16 cellular contexts compared by ENCODE assay signal in the genomic region with DNA sequence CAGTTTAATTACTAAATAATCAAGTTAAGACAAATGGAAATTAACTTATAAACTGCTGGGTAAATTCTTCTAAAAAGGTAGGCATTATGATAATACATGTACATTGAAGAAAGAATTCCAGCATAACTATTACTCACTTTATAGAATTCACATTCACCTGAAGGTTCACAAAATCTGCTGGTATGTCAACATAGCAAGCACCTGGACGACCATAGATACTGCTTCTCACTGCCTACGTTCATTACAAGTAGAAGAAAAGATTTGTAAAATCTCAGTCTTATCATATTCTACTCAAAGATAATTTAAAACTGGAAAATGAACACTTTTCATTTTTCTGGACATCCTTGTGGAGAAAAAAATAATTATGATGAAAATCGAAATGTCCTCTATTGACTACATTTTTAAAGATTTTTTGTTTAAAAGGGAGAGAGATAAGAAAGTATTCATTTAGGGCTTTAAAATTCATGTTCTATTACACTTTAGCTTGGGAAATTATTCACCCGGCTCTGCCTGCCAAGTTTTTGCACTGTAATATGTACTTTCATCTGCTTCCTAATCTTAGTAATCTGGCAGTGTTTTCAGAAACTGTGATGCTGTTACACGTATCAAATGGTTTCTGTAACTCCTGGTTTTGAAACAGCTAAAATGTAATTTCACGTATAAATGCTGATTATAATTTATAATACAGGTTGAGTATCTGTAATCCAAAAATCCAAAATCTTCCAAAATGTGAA.
"Had no signal": no experiment of that assay in that cellular context is flagged by ENCODE, and none has a peak within 500 bp of the region (broad histone marks: within the 10 kb centered on the region; RNA-seq: fewer than 3 reads in every experiment).

No MANE protein-coding gene starts in this region.

- DNase-seq: activated CD4-positive, alpha-beta T cell treated with anti-CD3 and anti-CD28 coated beads, Interleukin-2, amount 50 U/mL, for 4 hours; activated effector memory CD4-positive, alpha-beta T cell treated with Interleukin-2 at 50 U/mL for 16 hours; activated T-cell treated with anti-CD3 and anti-CD28 coated beads, Interleukin-2, amount 50 U/mL, for 24 hours; amygdala; colonic mucosa; immature natural killer cell; left colon; occipital lobe; stimulated activated CD4-positive, alpha-beta T cell treated with anti-CD3 and anti-CD28 coated beads, Interleukin-15, amount 100 ng/mL, for 24 hours; stimulated activated CD4-positive, alpha-beta T cell treated with anti-CD3 and anti-CD28 coated beads, Interleukin-4, amount 100 ng/mL, for 24 hours; stimulated activated naive CD8-positive, alpha-beta T cell treated with anti-CD3 and anti-CD28 coated beads, Interleukin-15, amount 100 ng/mL, for 72 hours had no signal

- H3K27ac ChIP-seq: colonic mucosa, tibial artery had no signal

- H3K4me1 Mint-ChIP-seq: stimulated activated naive CD8-positive, alpha-beta T cell treated with anti-CD3 and anti-CD28 coated beads, Interleukin-15, amount 100 ng/mL, for 72 hours had no signal

- H3K27me3 Mint-ChIP-seq: activated T-cell treated with anti-CD3 and anti-CD28 coated beads, Interleukin-2, amount 50 U/mL, for 24 hours; natural killer cell treated with Interleukin-12 subunit alpha and Interleukin-12 subunit beta and Interleukin-15 and Interleukin-18, amount 100 ng/mL, for 72 hours; stimulated activated naive CD8-positive, alpha-beta T cell treated with anti-CD3 and anti-CD28 coated beads, Interleukin-15, amount 100 ng/mL, for 72 hours had no signal

- H3K4me3 ChIP-seq: colonic mucosa, tibial artery had no signal

- ATAC-seq: activated CD4-positive, CD25-positive, alpha-beta regulatory T cell treated with anti-CD3 and anti-CD28 coated beads, Interleukin-2, amount 50 U/mL, for 24 hours; activated naive CD4-positive, alpha-beta T cell treated with anti-CD3 and anti-CD28 coated beads, Interleukin-2, amount 50 U/mL, for 72 hours; left colon; natural killer cell treated with Interleukin-12 subunit alpha and Interleukin-12 subunit beta and Interleukin-15 and Interleukin-18, amount 100 ng/mL, for 72 hours; stimulated activated naive CD8-positive, alpha-beta T cell treated with anti-CD3 and anti-CD28 coated beads, Interleukin-15, amount 100 ng/mL, for 72 hours had no signal

- H3K27me3 ChIP-seq: colonic mucosa, tibial artery had no signal

- H3K9me3 Mint-ChIP-seq: activated naive CD4-positive, alpha-beta T cell treated with anti-CD3 and anti-CD28 coated beads, Interleukin-2, amount 50 U/mL, for 72 hours; activated T-cell treated with anti-CD3 and anti-CD28 coated beads, Interleukin-2, amount 50 U/mL, for 24 hours; immature natural killer cell; natural killer cell treated with Interleukin-12 subunit alpha and Interleukin-12 subunit beta and Interleukin-15 and Interleukin-18, amount 100 ng/mL, for 72 hours; stimulated activated naive CD8-positive, alpha-beta T cell treated with anti-CD3 and anti-CD28 coated beads, Interleukin-15, amount 100 ng/mL, for 72 hours; T-helper 2 cell treated with Interferon-gamma antibody and Interleukin-4, amounts not matched to agents 5 μg/mL and 100 μg/mL, for 36 hours had no signal

- H3K4me3 Mint-ChIP-seq: activated T-cell treated with anti-CD3 and anti-CD28 coated beads, Interleukin-2, amount 50 U/mL, for 24 hours; immature natural killer cell; natural killer cell treated with Interleukin-12 subunit alpha and Interleukin-12 subunit beta and Interleukin-15 and Interleukin-18, amount 100 ng/mL, for 72 hours; stimulated activated naive CD8-positive, alpha-beta T cell treated with anti-CD3 and anti-CD28 coated beads, Interleukin-15, amount 100 ng/mL, for 72 hours; T-helper 2 cell treated with Interferon-gamma antibody and Interleukin-4, amounts not matched to agents 5 μg/mL and 100 μg/mL, for 36 hours had no signal

- H3K9me3 ChIP-seq: colonic mucosa, tibial artery had no signal

- H3K4me1 ChIP-seq: colonic mucosa, tibial artery had no signal

- H3K27ac Mint-ChIP-seq: activated naive CD4-positive, alpha-beta T cell treated with anti-CD3 and anti-CD28 coated beads, Interleukin-2, amount 50 U/mL, for 72 hours; activated T-cell treated with anti-CD3 and anti-CD28 coated beads, Interleukin-2, amount 50 U/mL, for 24 hours; immature natural killer cell; natural killer cell treated with Interleukin-12 subunit alpha and Interleukin-12 subunit beta and Interleukin-15 and Interleukin-18, amount 100 ng/mL, for 72 hours; T-helper 2 cell treated with Interferon-gamma antibody and Interleukin-4, amounts not matched to agents 5 μg/mL and 100 μg/mL, for 36 hours had no signal
